In genomic region chr2:239035361-239035814, GRCh38 we compare ENCODE assay signal across 8 cellular contexts.
DNase-seq lines count a peak whose midpoint lies in the region; ATAC-seq, FAIRE-seq and TF ChIP-seq lines count a peak whose summit lies in the region.

No MANE protein-coding gene starts in this region.

- CTCF ChIA-PET in CD8-positive, alpha-beta memory T cell (lab: Charles Lee), result no interaction called here

- H3K4me1 ChIP-seq in CD8-positive, alpha-beta memory T cell (ENCODE audit: insufficient read depth, low read length), result no peaks in the 10 kb centered on the region

- ATAC-seq in HG03039 (IDR thresholded peaks at IDR 0.05; ENCODE audit: unreplicated experiment) (peak; percentile 54), left lobe of liver (peak; percentile 94), HG02870 (IDR thresholded peaks at IDR 0.05; ENCODE audit: unreplicated experiment) (no peak)

- DNase-seq in CD8-positive, alpha-beta memory T cell, result peak; percentile 41 to 69 (median 53)
- peak; percentile 78 for DNase-seq in activated CD4-positive, CD25-positive, alpha-beta regulatory T cell treated with anti-CD3 and anti-CD28 coated beads, Interleukin-2, amount 50 U/mL, for 72 hours
- DNase-seq in bronchial epithelial cell (ENCODE audit: low read depth) (no peak), left lobe of liver (ENCODE audit: low spot score) (peak; percentile 60), DMS79 (lab: John Stamatoyannopoulos, UW) (no peak)
- DNase-seq in stimulated activated CD4-positive, alpha-beta T cell treated with anti-CD3 and anti-CD28 coated beads, TNF-alpha, amount 100 ng/mL, for 48 hours (ENCODE audit: low read depth in 3 of 3), result peak; percentile 20 to 55 (median 38)

- POLR2A ChIA-PET in CD8-positive, alpha-beta memory T cell (lab: Charles Lee), result no interaction called here

- no peaks in the 10 kb centered on the region for H3K27me3 ChIP-seq in CD8-positive, alpha-beta memory T cell (ENCODE audit: insufficient read depth, low read length, poor library complexity, severe bottlenecking)
- peaks cover 1% of the 10 kb centered on the region for H3K27me3 ChIP-seq in bronchial epithelial cell (ENCODE audit: control insufficient read depth, insufficient read depth, low read length)

- no peaks in the 10 kb centered on the region for H3K9me3 Mint-ChIP-seq in CD8-positive, alpha-beta memory T cell

- H3K36me3 Mint-ChIP-seq in CD8-positive, alpha-beta memory T cell, result no peaks in the 10 kb centered on the region

- peaks cover 13 to 17% of the 10 kb centered on the region in 2 donors for H3K27me3 Mint-ChIP-seq in CD8-positive, alpha-beta memory T cell

- no peaks in the 10 kb centered on the region for H3K9me3 ChIP-seq in CD8-positive, alpha-beta memory T cell (ENCODE audit: low read length)

- H3K4me3 ChIP-seq in CD8-positive, alpha-beta memory T cell (ENCODE audit: low read length), result no peak overlapping the region
- H3K4me3 ChIP-seq in bronchial epithelial cell (ENCODE audit: low read depth, low read length), result no peak overlapping the region

- H3K27ac ChIP-seq in CD8-positive, alpha-beta memory T cell (ENCODE audit: low read depth, low read length), result no peak overlapping the region

- no peaks in the 10 kb centered on the region for H3K4me1 Mint-ChIP-seq in CD8-positive, alpha-beta memory T cell

- H3K4me3 Mint-ChIP-seq in CD8-positive, alpha-beta memory T cell, result no peak overlapping the region

- no peaks in the 10 kb centered on the region for H3K36me3 ChIP-seq in CD8-positive, alpha-beta memory T cell (ENCODE audit: insufficient read depth, low read length)
- no peaks in the 10 kb centered on the region for H3K36me3 ChIP-seq in bronchial epithelial cell (ENCODE audit: control insufficient read depth, insufficient read depth, low read length)

- peak; percentile 90 for TF ChIP-seq CTCF in bronchial epithelial cell (IDR thresholded peaks at IDR 0.05; ENCODE audit: insufficient read depth, low read length, severe bottlenecking)

- no peak for FAIRE-seq in bronchial epithelial cell (lab: Jason Lieb, UNC)

- peak overlapping the region in 1 of 8 donors; percentile 70 for H3K27ac Mint-ChIP-seq in CD8-positive, alpha-beta memory T cell

Comparison
In these comparisons a context has a peak if more than half of its experiments do, and no peak if none do; other contexts are left out.
1. DNase-seq: peak in CD8-positive, alpha-beta memory T cell (5 of 5), activated CD4-positive, CD25-positive, alpha-beta regulatory T cell treated with anti-CD3 and anti-CD28 coated beads, Interleukin-2, amount 50 U/mL, for 72 hours (single experiment), left lobe of liver (single experiment) and stimulated activated CD4-positive, alpha-beta T cell treated with anti-CD3 and anti-CD28 coated beads, TNF-alpha, amount 100 ng/mL, for 48 hours (3 of 3); none in bronchial epithelial cell (single experiment) and DMS79 (single experiment).